ENCODE assay signal across 8 cellular contexts in genomic region chr9:127021664-127022337, GRCh38.
A peak's percentile ranks its signal among the peaks of the same experiment; 100 is the strongest.
DNase-seq lines count a peak whose midpoint lies in the region; ATAC-seq and TF ChIP-seq lines count a peak whose summit lies in the region.

No MANE protein-coding gene starts in this region.

- H3K27me3 ChIP-seq in right atrium auricular region, result no peaks in the 10 kb centered on the region

- DNase-seq in GM03348 (ENCODE audit: low spot score), result peak; percentile 94
- peak; percentile 64 for DNase-seq in amniotic epithelial cell (ENCODE audit: low read depth)
- peak; percentile 95 for DNase-seq in right atrium auricular region (ENCODE audit: low spot score)
- DNase-seq in sciatic nerve (ENCODE audit: low spot score), result peak; percentile 91
- DNase-seq in NCI-H146 treated with DMSO at 0.1 percent for 48 hours (lab: John Stamatoyannopoulos, UW; ENCODE audit: unreplicated experiment), result no peak

- no peak for TF ChIP-seq CTCF in right atrium auricular region (IDR thresholded peaks at IDR 0.05)

- no peaks in the 10 kb centered on the region for H3K36me3 ChIP-seq in right atrium auricular region

- intact Hi-C loops in sciatic nerve (cut with DNase I), result no loop called here

- H3K4me1 ChIP-seq in right atrium auricular region, result peaks cover 0 to 32% of the 10 kb centered on the region in 2 donors

- ATAC-seq in sciatic nerve (peak; percentile 99), GM19023 (IDR thresholded peaks at IDR 0.05; ENCODE audit: unreplicated experiment) (no peak), HG02970 (IDR thresholded peaks at IDR 0.05; ENCODE audit: low FRiP score, unreplicated experiment) (no peak), GM21390 (IDR thresholded peaks at IDR 0.05; ENCODE audit: unreplicated experiment) (no peak)

- peak overlapping the region; percentile 82 to 83 for H3K27ac ChIP-seq in right atrium auricular region

- no peak overlapping the region for H3K4me3 ChIP-seq in right atrium auricular region

- H3K9me3 ChIP-seq in right atrium auricular region, result no peaks in the 10 kb centered on the region
